Comparison of ENCODE assay signal across 11 cellular contexts in genomic region chr21:14901482-14901958, GRCh38.
A peak's percentile ranks its signal among the peaks of the same experiment; 100 is the strongest.
DNase-seq lines count a peak whose midpoint lies in the region; ATAC-seq, FAIRE-seq and TF ChIP-seq lines count a peak whose summit lies in the region.
"Had no signal": no experiment of that assay in that cellular context is flagged by ENCODE, and none has a peak within 500 bp of the region (broad histone marks: within the 10 kb centered on the region; RNA-seq: fewer than 3 reads in every experiment).

No MANE protein-coding gene starts in this region.

- H3K36me3 Mint-ChIP-seq in activated naive CD4-positive, alpha-beta T cell treated with anti-CD3 and anti-CD28 coated beads, Interleukin-2, amount 50 U/mL, for 72 hours, result peaks cover 0 to 12% of the 10 kb centered on the region in 2 donors
- H3K36me3 Mint-ChIP-seq in astrocyte (ENCODE audit: low read depth, unreplicated experiment) (no peaks in the 10 kb centered on the region), endothelial cell (ENCODE audit: low read depth, unreplicated experiment) (no peaks in the 10 kb centered on the region)

- intact Hi-C loops in transverse colon (cut with DNase I; ENCODE audit: low total_unique reads), result no loop called here

- H2AFZ ChIP-seq in astrocyte (ENCODE audit: low read depth, low read length), result no peak overlapping the region

- no peaks in the 10 kb centered on the region for H3K36me3 ChIP-seq in astrocyte (ENCODE audit: insufficient read depth, low read length)
- H3K36me3 ChIP-seq in transverse colon, result no peaks in the 10 kb centered on the region

- H3K4me1 Mint-ChIP-seq in astrocyte (ENCODE audit: low read depth, unreplicated experiment), result peaks cover 16% of the 10 kb centered on the region
- H3K4me1 Mint-ChIP-seq in stimulated activated naive CD8-positive, alpha-beta T cell treated with anti-CD3 and anti-CD28 coated beads, Interleukin-15, amount 100 ng/mL, for 72 hours, result peaks cover 28% of the 10 kb centered on the region
- no peaks in the 10 kb centered on the region for H3K4me1 Mint-ChIP-seq in endothelial cell (ENCODE audit: unreplicated experiment)

- no peak for TF ChIP-seq POLR2A in transverse colon (IDR thresholded peaks at IDR 0.05)

- in situ Hi-C loops in transverse colon (cut with MboI; ENCODE audit: low pct_ligation_motif_present in 1 of 4, low pct_unique_long_range_greater_than_20kb in 1 of 4, low sequenced_read_pairs in 3 of 4), result no loop called here

- H3K27me3 Mint-ChIP-seq in astrocyte (ENCODE audit: low read depth, unreplicated experiment) (no peaks in the 10 kb centered on the region), endothelial cell (ENCODE audit: unreplicated experiment) (no peaks in the 10 kb centered on the region)
- no peaks in the 10 kb centered on the region for H3K27me3 Mint-ChIP-seq in stimulated activated naive CD8-positive, alpha-beta T cell treated with anti-CD3 and anti-CD28 coated beads, Interleukin-15, amount 100 ng/mL, for 72 hours

- 73 to 92% methylated on average over 3 of the region's 3 CpGs for WGBS in transverse colon (ENCODE audit: low coverage in 1 of 2), 2 donors

- H3K4me3 ChIP-seq in astrocyte (ENCODE audit: insufficient read depth, low read depth, low read length), result no peak overlapping the region
- H3K4me3 ChIP-seq in transverse colon, result no peak overlapping the region

- H3K9me3 ChIP-seq in astrocyte (ENCODE audit: insufficient read depth, low read depth, low read length) (no peaks in the 10 kb centered on the region), transverse colon (no peaks in the 10 kb centered on the region)

- TF ChIP-seq CTCF in astrocyte (IDR thresholded peaks at IDR 0.05; ENCODE audit: insufficient read depth, low read depth, low read length), result no peak
- no peak for TF ChIP-seq CTCF in endothelial cell (IDR thresholded peaks at IDR 0.05; ENCODE audit: unreplicated experiment)
- TF ChIP-seq CTCF in transverse colon (IDR thresholded peaks at IDR 0.05), result no peak

- H3K9me3 Mint-ChIP-seq in activated naive CD4-positive, alpha-beta T cell treated with anti-CD3 and anti-CD28 coated beads, Interleukin-2, amount 50 U/mL, for 72 hours, result peaks cover 0 to 9% of the 10 kb centered on the region in 2 donors
- H3K9me3 Mint-ChIP-seq in astrocyte (ENCODE audit: unreplicated experiment), result no peaks in the 10 kb centered on the region
- H3K9me3 Mint-ChIP-seq in stimulated activated naive CD8-positive, alpha-beta T cell treated with anti-CD3 and anti-CD28 coated beads, Interleukin-15, amount 100 ng/mL, for 72 hours, result peaks cover 0 to 13% of the 10 kb centered on the region in 2 donors
- H3K9me3 Mint-ChIP-seq in endothelial cell (ENCODE audit: unreplicated experiment), result no peaks in the 10 kb centered on the region

- TF ChIP-seq EP300 in transverse colon (IDR thresholded peaks at IDR 0.05; ENCODE audit: low read depth), result no peak

- H3K79me2 ChIP-seq in astrocyte (ENCODE audit: insufficient read depth, low read length), result no peaks in the 10 kb centered on the region

- H3K27ac ChIP-seq in astrocyte (ENCODE audit: low read depth, low read length) (peak overlapping the region; percentile 51), transverse colon (no peak overlapping the region)
- H3K27ac ChIP-seq: C4-2B had no signal

- FAIRE-seq in astrocyte (lab: Jason Lieb, UNC), result peak; percentile 91

- H3K9ac ChIP-seq in astrocyte (ENCODE audit: low read length), result no peak overlapping the region

- peak; percentile 81 to 85 for ATAC-seq in activated naive CD4-positive, alpha-beta T cell treated with anti-CD3 and anti-CD28 coated beads, Interleukin-2, amount 50 U/mL, for 72 hours
- ATAC-seq in HG03135 (IDR thresholded peaks at IDR 0.05; ENCODE audit: unreplicated experiment), result peak; percentile 60
- ATAC-seq in stimulated activated naive CD8-positive, alpha-beta T cell treated with anti-CD3 and anti-CD28 coated beads, Interleukin-15, amount 100 ng/mL, for 72 hours, result peak; percentile 94
- ATAC-seq: left lobe of liver had no signal

- peak in 1 of 2 donors; percentile 39 for DNase-seq in activated naive CD4-positive, alpha-beta T cell treated with anti-CD3 and anti-CD28 coated beads, Interleukin-2, amount 50 U/mL, for 72 hours (ENCODE audit: low spot score in 2 of 2)
- DNase-seq in activated naive CD4-positive, alpha-beta T cell treated with Interleukin-2 at 50 U/mL for 16 hours, result no peak
- DNase-seq in astrocyte (ENCODE audit: low read depth) (peak; percentile 99), endothelial cell (ENCODE audit: low spot score) (no peak), transverse colon (no peak), AG20443 (ENCODE audit: low spot score) (no peak)
- peak; percentile 10 to 21 for DNase-seq in stimulated activated naive CD8-positive, alpha-beta T cell treated with anti-CD3 and anti-CD28 coated beads, Interleukin-15, amount 100 ng/mL, for 72 hours
- DNase-seq: NCI-H1694 treated with DMSO at 0.1 percent for 48 hours had no signal

- peak overlapping the region in 1 of 2 donors; percentile 9 for H3K27ac Mint-ChIP-seq in activated naive CD4-positive, alpha-beta T cell treated with anti-CD3 and anti-CD28 coated beads, Interleukin-2, amount 50 U/mL, for 72 hours
- H3K27ac Mint-ChIP-seq in astrocyte (ENCODE audit: unreplicated experiment) (no peak overlapping the region), endothelial cell (ENCODE audit: unreplicated experiment) (no peak overlapping the region)
- peak overlapping the region in 1 of 2 donors; percentile 87 for H3K27ac Mint-ChIP-seq in stimulated activated naive CD8-positive, alpha-beta T cell treated with anti-CD3 and anti-CD28 coated beads, Interleukin-15, amount 100 ng/mL, for 72 hours

- peaks cover 17% of the 10 kb centered on the region for H3K4me1 ChIP-seq in astrocyte (ENCODE audit: insufficient read depth, low read length)
- peaks cover 0 to 3% (median 0%) of the 10 kb centered on the region in 4 donors for H3K4me1 ChIP-seq in transverse colon

- H3K4me3 Mint-ChIP-seq in astrocyte (ENCODE audit: unreplicated experiment), result no peak overlapping the region
- H3K4me3 Mint-ChIP-seq in stimulated activated naive CD8-positive, alpha-beta T cell treated with anti-CD3 and anti-CD28 coated beads, Interleukin-15, amount 100 ng/mL, for 72 hours, result peak overlapping the region in 1 of 2 donors; percentile 58
- no peak overlapping the region for H3K4me3 Mint-ChIP-seq in endothelial cell (ENCODE audit: unreplicated experiment)

- H3K4me2 ChIP-seq in astrocyte (ENCODE audit: low read length), result peak overlapping the region; percentile 33

- H3K27me3 ChIP-seq in astrocyte (ENCODE audit: insufficient read depth, low read length) (no peaks in the 10 kb centered on the region), transverse colon (no peaks in the 10 kb centered on the region)

- H4K20me1 ChIP-seq in astrocyte (ENCODE audit: insufficient read depth, low read length), result no peaks in the 10 kb centered on the region

Comparison
In these comparisons a context has a peak if more than half of its experiments do, and no peak if none do; other contexts are left out.
1. DNase-seq: peak in astrocyte (single experiment) and stimulated activated naive CD8-positive, alpha-beta T cell treated with anti-CD3 and anti-CD28 coated beads, Interleukin-15, amount 100 ng/mL, for 72 hours (2 of 2); none in activated naive CD4-positive, alpha-beta T cell treated with Interleukin-2 at 50 U/mL for 16 hours (single experiment), endothelial cell (single experiment), transverse colon (single experiment) and AG20443 (single experiment).
2. Peak in every context shown above with its lines, with median percentiles within 50 percentile points of each other: ATAC-seq.